20 cellular contexts compared by ENCODE assay signal in the genomic region with DNA sequence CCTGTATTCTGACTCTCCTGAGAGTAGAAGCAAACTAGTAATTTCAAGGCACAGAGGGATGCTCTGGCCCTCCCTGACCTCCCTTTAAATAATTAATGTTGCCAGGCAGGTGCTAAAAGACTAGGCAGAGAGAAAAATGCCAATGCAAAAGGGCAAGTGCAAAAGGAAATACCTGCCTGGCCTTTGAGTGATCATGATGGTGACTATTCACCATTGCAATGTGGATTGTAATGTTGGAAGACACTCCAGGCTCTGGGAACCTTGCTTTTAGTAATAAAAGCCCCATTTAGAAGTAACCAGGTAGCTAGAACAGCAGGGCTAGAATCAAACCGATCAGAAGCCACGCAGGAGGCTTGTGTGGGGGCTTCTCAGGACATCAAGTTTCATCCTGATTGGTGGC. TPM values are rescaled to one million over a fixed set of nuclear protein-coding genes. Genes with fewer than 3 reads are reported as not detected.
DNase-seq lines count a peak whose midpoint lies in the region; ATAC-seq lines count a peak whose summit lies in the region.
"Had no signal": no experiment of that assay in that cellular context is flagged by ENCODE, and none has a peak within 500 bp of the region (broad histone marks: within the 10 kb centered on the region; RNA-seq: fewer than 3 reads in every experiment).

No MANE protein-coding gene starts in this region.

- no peak overlapping the region for H3K4me3 ChIP-seq in ACC112 (ENCODE audit: low read depth, low read length)
- H3K4me3 ChIP-seq in CD8-positive, alpha-beta memory T cell (ENCODE audit: low read length) = no peak overlapping the region
- H3K4me3 ChIP-seq: lung had no signal

- no peaks in the 10 kb centered on the region for H3K36me3 Mint-ChIP-seq in CD8-positive, alpha-beta memory T cell
- H3K36me3 Mint-ChIP-seq in activated T-helper 17 cell treated with anti-CD3 and anti-CD28 coated beads, Interleukin-2, amount 50 U/mL, for 72 hours (ENCODE audit: low read depth) = no peaks in the 10 kb centered on the region
- no peaks in the 10 kb centered on the region for H3K36me3 Mint-ChIP-seq in immature natural killer cell
- no peaks in the 10 kb centered on the region for H3K36me3 Mint-ChIP-seq in activated naive CD4-positive, alpha-beta T cell treated with anti-CD3 and anti-CD28 coated beads, Interleukin-2, amount 50 U/mL, for 72 hours
- H3K36me3 Mint-ChIP-seq: naive B cell had no signal

- no peak overlapping the region for H2AFZ ChIP-seq in ACC112 (ENCODE audit: low read length, unreplicated experiment)

- DNase-seq in CD8-positive, alpha-beta memory T cell = no peak
- no peak for DNase-seq in immature natural killer cell
- DNase-seq in activated naive CD4-positive, alpha-beta T cell treated with anti-CD3 and anti-CD28 coated beads, Interleukin-2, amount 50 U/mL, for 72 hours (ENCODE audit: low spot score in 2 of 2) = no peak
- no peak for DNase-seq in SIG-M5 (lab: John Stamatoyannopoulos, UW)
- no peak for DNase-seq in amniotic stem cell (lab: John Stamatoyannopoulos, UW)
- DNase-seq: activated naive CD4-positive, alpha-beta T cell treated with Interleukin-2 at 50 U/mL for 16 hours; AML-193; naive B cell; NCI-H1048; SHP77; stimulated activated CD4-positive, alpha-beta T cell treated with anti-CD3 and anti-CD28 coated beads, Interleukin-2, amount 100 ng/mL, for 48 hours; T-helper 9 cell had no signal

- peak overlapping the region; percentile 54; the same call in 1 of the 2 replicates for H3K27ac ChIP-seq in ACC112 (ENCODE audit: low read depth, low read length)
- no peak overlapping the region for H3K27ac ChIP-seq in CD8-positive, alpha-beta memory T cell (ENCODE audit: low read depth, low read length)
- H3K27ac ChIP-seq: KMS-11 had no signal

- ATAC-seq in activated T-helper 17 cell treated with anti-CD3 and anti-CD28 coated beads, Interleukin-2, amount 50 U/mL, for 72 hours (replicated peaks) = no peak
- ATAC-seq in activated naive CD4-positive, alpha-beta T cell treated with anti-CD3 and anti-CD28 coated beads, Interleukin-2, amount 50 U/mL, for 72 hours = no peak
- no peak for ATAC-seq in HG03457 (IDR thresholded peaks at IDR 0.05; ENCODE audit: unreplicated experiment)
- ATAC-seq: activated CD4-positive, CD25-positive, alpha-beta regulatory T cell treated with anti-CD3 and anti-CD28 coated beads, Interleukin-2, amount 50 U/mL, for 24 hours had no signal

- H3K27me3 Mint-ChIP-seq in CD8-positive, alpha-beta memory T cell = peaks cover 0 to 2% of the 10 kb centered on the region in 2 donors
- no peaks in the 10 kb centered on the region for H3K27me3 Mint-ChIP-seq in activated T-helper 17 cell treated with anti-CD3 and anti-CD28 coated beads, Interleukin-2, amount 50 U/mL, for 72 hours
- H3K27me3 Mint-ChIP-seq in immature natural killer cell (ENCODE audit: low read depth in 3 of 3) = peaks cover 6 to 10% (median 9%) of the 10 kb centered on the region in 3 donors

- no peaks in the 10 kb centered on the region for H3K9me3 ChIP-seq in CD8-positive, alpha-beta memory T cell (ENCODE audit: low read length)

- CTCF ChIA-PET in CD8-positive, alpha-beta memory T cell (lab: Charles Lee) = interaction anchor here (1.8 kb wide), 1 partner anchor 8 kb away, joined by 9 read pairs; no protein-coding TSS in a partner anchor

- no peaks in the 10 kb centered on the region for H3K79me2 ChIP-seq in ACC112 (ENCODE audit: control insufficient read depth, insufficient read depth, low read length, unreplicated experiment)

- H3K27me3 ChIP-seq in ACC112 (ENCODE audit: insufficient read depth, low read length) = no peaks in the 10 kb centered on the region
- no peaks in the 10 kb centered on the region for H3K27me3 ChIP-seq in CD8-positive, alpha-beta memory T cell (ENCODE audit: insufficient read depth, low read length, poor library complexity, severe bottlenecking)

- peaks cover 36 to 54% (median 49%) of the 10 kb centered on the region in 3 donors for H3K4me1 Mint-ChIP-seq in CD8-positive, alpha-beta memory T cell
- H3K4me1 Mint-ChIP-seq in activated T-helper 17 cell treated with anti-CD3 and anti-CD28 coated beads, Interleukin-2, amount 50 U/mL, for 72 hours = peaks cover 28% of the 10 kb centered on the region
- H3K4me1 Mint-ChIP-seq in immature natural killer cell = peaks cover 18 to 24% of the 10 kb centered on the region in 2 donors

- peaks cover 19% of the 10 kb centered on the region for H3K4me1 ChIP-seq in ACC112 (ENCODE audit: control insufficient read depth, insufficient read depth, low read length, unreplicated experiment)
- H3K4me1 ChIP-seq in CD8-positive, alpha-beta memory T cell (ENCODE audit: insufficient read depth, low read length) = peaks cover 47% of the 10 kb centered on the region

- H3K4me3 Mint-ChIP-seq in CD8-positive, alpha-beta memory T cell = peak overlapping the region in 1 of 7 donors; percentile 11
- H3K4me3 Mint-ChIP-seq in activated T-helper 17 cell treated with anti-CD3 and anti-CD28 coated beads, Interleukin-2, amount 50 U/mL, for 72 hours = peak overlapping the region; percentile 29
- H3K4me3 Mint-ChIP-seq in immature natural killer cell = no peak overlapping the region
- H3K4me3 Mint-ChIP-seq: naive B cell had no signal

- H3K27ac Mint-ChIP-seq in CD8-positive, alpha-beta memory T cell = peak overlapping the region; percentile 29 to 98 (median 90)
- peak overlapping the region; percentile 73 for H3K27ac Mint-ChIP-seq in activated T-helper 17 cell treated with anti-CD3 and anti-CD28 coated beads, Interleukin-2, amount 50 U/mL, for 72 hours
- peak overlapping the region in 4 of 6 donors; percentile 4 to 71 (median 36) for H3K27ac Mint-ChIP-seq in immature natural killer cell
- H3K27ac Mint-ChIP-seq in activated naive CD4-positive, alpha-beta T cell treated with anti-CD3 and anti-CD28 coated beads, Interleukin-2, amount 50 U/mL, for 72 hours = peak overlapping the region in 1 of 2 donors; percentile 96
- H3K27ac Mint-ChIP-seq: progenitor cell of endocrine pancreas had no signal

- H3K36me3 ChIP-seq in ACC112 (ENCODE audit: insufficient read depth, low read length) = no peaks in the 10 kb centered on the region
- H3K36me3 ChIP-seq in CD8-positive, alpha-beta memory T cell (ENCODE audit: insufficient read depth, low read length) = no peaks in the 10 kb centered on the region

- POLR2A ChIA-PET in CD8-positive, alpha-beta memory T cell (lab: Charles Lee) = no interaction called here

- H3K9me3 Mint-ChIP-seq in CD8-positive, alpha-beta memory T cell = no peaks in the 10 kb centered on the region
- H3K9me3 Mint-ChIP-seq in activated T-helper 17 cell treated with anti-CD3 and anti-CD28 coated beads, Interleukin-2, amount 50 U/mL, for 72 hours = no peaks in the 10 kb centered on the region
- no peaks in the 10 kb centered on the region for H3K9me3 Mint-ChIP-seq in immature natural killer cell
- no peaks in the 10 kb centered on the region for H3K9me3 Mint-ChIP-seq in activated naive CD4-positive, alpha-beta T cell treated with anti-CD3 and anti-CD28 coated beads, Interleukin-2, amount 50 U/mL, for 72 hours
- H3K9me3 Mint-ChIP-seq: naive B cell had no signal

RNA-seq across cellular contexts. Expression of gene CHRNA1, which starts 15.9 kb away (rescaled TPM):
- not detected for total RNA-seq in CD8-positive, alpha-beta memory T cell
- 0.43 TPM for polyA plus RNA-seq in CD8-positive, alpha-beta memory T cell
- under 1 TPM in 1 of 2 donors, not detected in 1; 0.13 TPM for total RNA-seq in activated T-helper 17 cell treated with anti-CD3 and anti-CD28 coated beads, Interleukin-2, amount 50 U/mL, for 72 hours
- not detected for polyA plus RNA-seq in immature natural killer cell
- not detected for total RNA-seq in activated naive CD4-positive, alpha-beta T cell treated with anti-CD3 and anti-CD28 coated beads, Interleukin-2, amount 50 U/mL, for 72 hours
- total RNA-seq: G401, lung, progenitor cell of endocrine pancreas had no signal
